10 cellular contexts compared by ENCODE assay signal in genomic region chr2:110675679-110676078, GRCh38. TPM values are rescaled to one million over a fixed set of nuclear protein-coding genes. Genes with fewer than 3 reads are reported as not detected.
DNase-seq lines count a peak whose midpoint lies in the region; ATAC-seq lines count a peak whose summit lies in the region.
"Had no signal": no experiment of that assay in that cellular context is flagged by ENCODE, and none has a peak within 500 bp of the region (broad histone marks: within the 10 kb centered on the region; RNA-seq: fewer than 3 reads in every experiment).

No MANE protein-coding gene starts in this region.

- peak overlapping the region; percentile 49 for H3K4ac ChIP-seq in trophoblast cell (ENCODE audit: low read depth, low read length)

- H3K36me3 ChIP-seq in trophoblast cell (ENCODE audit: control insufficient read depth in 1 of 2, insufficient read depth in 2 of 2, low read length in 2 of 2) = peaks cover 15 to 17% of the 10 kb centered on the region in 2 experiments

- H2BK5ac ChIP-seq in trophoblast cell (ENCODE audit: low read depth, low read length, poor library complexity) = no peak overlapping the region

- peaks cover 12% of the 10 kb centered on the region for H3K27me3 Mint-ChIP-seq in activated T-cell treated with anti-CD3 and anti-CD28 coated beads, Interleukin-2, amount 50 U/mL, for 72 hours (ENCODE audit: low read depth)
- peaks cover 7% of the 10 kb centered on the region for H3K27me3 Mint-ChIP-seq in activated naive CD8-positive, alpha-beta T cell treated with anti-CD3 and anti-CD28 coated beads, Interleukin-2, amount 50 U/mL, for 24 hours
- H3K27me3 Mint-ChIP-seq: T-cell had no signal

- no peak overlapping the region for H4K8ac ChIP-seq in trophoblast cell (ENCODE audit: low read depth, low read length)

- no peak overlapping the region for H3K27ac ChIP-seq in trophoblast cell (ENCODE audit: low read depth, low read length)

- ATAC-seq in activated T-cell treated with anti-CD3 and anti-CD28 coated beads, Interleukin-2, amount 50 U/mL, for 72 hours (replicated peaks in 1 of 2) = no peak
- peak; percentile 6 for ATAC-seq in HG03175 (IDR thresholded peaks at IDR 0.05; ENCODE audit: unreplicated experiment)
- ATAC-seq in activated naive CD8-positive, alpha-beta T cell treated with anti-CD3 and anti-CD28 coated beads, Interleukin-2, amount 50 U/mL, for 24 hours = no peak

- H3K9ac ChIP-seq in trophoblast cell (ENCODE audit: low read length) = no peak overlapping the region

- H4K12ac ChIP-seq in trophoblast cell (ENCODE audit: low read depth, low read length) = no peak overlapping the region

- no peak overlapping the region for H2BK12ac ChIP-seq in trophoblast cell (ENCODE audit: low read length)

- H2BK120ac ChIP-seq in trophoblast cell (ENCODE audit: insufficient read depth, low read length, poor library complexity) = no peak overlapping the region

- no peak overlapping the region for H3K18ac ChIP-seq in trophoblast cell (ENCODE audit: low read length)

- DNase-seq in activated T-cell treated with anti-CD3 and anti-CD28 coated beads, Interleukin-2, amount 50 U/mL, for 72 hours = no peak
- DNase-seq in activated T-cell treated with anti-CD3 and anti-CD28 coated beads, Interleukin-2, amount 50 U/mL, for 1 hour = no peak
- no peak for DNase-seq in activated naive CD8-positive, alpha-beta T cell treated with anti-CD3 and anti-CD28 coated beads, Interleukin-2, amount 50 U/mL, for 24 hours
- no peak for DNase-seq in trophoblast cell
- no peak for DNase-seq in NCI-H1417 (lab: John Stamatoyannopoulos, UW)
- no peak for DNase-seq in DMS 273 treated with DMSO at 0.1 percent for 48 hours (lab: John Stamatoyannopoulos, UW)
- no peak for DNase-seq in COR-L47 (lab: John Stamatoyannopoulos, UW)

- H2AK5ac ChIP-seq in trophoblast cell (ENCODE audit: low read length) = no peak overlapping the region

- H3K9me3 Mint-ChIP-seq in activated T-cell treated with anti-CD3 and anti-CD28 coated beads, Interleukin-2, amount 50 U/mL, for 72 hours = no peaks in the 10 kb centered on the region
- H3K9me3 Mint-ChIP-seq in activated naive CD8-positive, alpha-beta T cell treated with anti-CD3 and anti-CD28 coated beads, Interleukin-2, amount 50 U/mL, for 24 hours = no peaks in the 10 kb centered on the region
- H3K9me3 Mint-ChIP-seq: T-cell had no signal

- H3K4me1 ChIP-seq in trophoblast cell (ENCODE audit: control insufficient read depth in 1 of 2, insufficient read depth in 2 of 2, low read length in 2 of 2) = peaks cover 1 to 5% of the 10 kb centered on the region in 2 experiments

- peaks cover 2 to 34% of the 10 kb centered on the region in 2 donors for H3K36me3 Mint-ChIP-seq in activated T-cell treated with anti-CD3 and anti-CD28 coated beads, Interleukin-2, amount 50 U/mL, for 72 hours (ENCODE audit: insufficient read depth in 2 of 2)
- peaks cover 37% of the 10 kb centered on the region for H3K36me3 Mint-ChIP-seq in activated naive CD8-positive, alpha-beta T cell treated with anti-CD3 and anti-CD28 coated beads, Interleukin-2, amount 50 U/mL, for 24 hours (ENCODE audit: low read depth)
- H3K36me3 Mint-ChIP-seq: T-cell had no signal

- no peak overlapping the region for H3K4me3 ChIP-seq in trophoblast cell (ENCODE audit: low read depth, low read length)

- H3K14ac ChIP-seq in trophoblast cell (ENCODE audit: low read length) = no peak overlapping the region

- H3K9me3 ChIP-seq in trophoblast cell (ENCODE audit: insufficient read depth, low read depth, low read length) = no peaks in the 10 kb centered on the region

- H3K79me1 ChIP-seq in trophoblast cell (ENCODE audit: low read length) = peaks cover 3% of the 10 kb centered on the region

- no CpG with 5 or more reads among the region's 6 CpGs for WGBS in trophoblast cell (ENCODE audit: extremely low coverage, insufficient coverage, insufficient read length)

- peak overlapping the region; percentile 24 for H3K27ac Mint-ChIP-seq in activated T-cell treated with anti-CD3 and anti-CD28 coated beads, Interleukin-2, amount 50 U/mL, for 72 hours
- no peak overlapping the region for H3K27ac Mint-ChIP-seq in activated naive CD8-positive, alpha-beta T cell treated with anti-CD3 and anti-CD28 coated beads, Interleukin-2, amount 50 U/mL, for 24 hours

- no peak overlapping the region for H3K23ac ChIP-seq in trophoblast cell (ENCODE audit: low read length)

- H3K79me2 ChIP-seq in trophoblast cell (ENCODE audit: control insufficient read depth, insufficient read depth, low read length, poor library complexity) = peaks cover 3% of the 10 kb centered on the region

- H2AFZ ChIP-seq in trophoblast cell (ENCODE audit: insufficient read depth, low read length, poor library complexity) = no peak overlapping the region

- H4K91ac ChIP-seq in trophoblast cell (ENCODE audit: low read depth, low read length) = no peak overlapping the region

- peaks cover 47% of the 10 kb centered on the region for H3K4me1 Mint-ChIP-seq in activated T-cell treated with anti-CD3 and anti-CD28 coated beads, Interleukin-2, amount 50 U/mL, for 72 hours (ENCODE audit: low read depth)
- H3K4me1 Mint-ChIP-seq in activated naive CD8-positive, alpha-beta T cell treated with anti-CD3 and anti-CD28 coated beads, Interleukin-2, amount 50 U/mL, for 24 hours = peaks cover 37% of the 10 kb centered on the region

- H3K4me3 Mint-ChIP-seq in activated T-cell treated with anti-CD3 and anti-CD28 coated beads, Interleukin-2, amount 50 U/mL, for 72 hours = peak overlapping the region; percentile 64 to 88
- peak overlapping the region; percentile 97 for H3K4me3 Mint-ChIP-seq in activated naive CD8-positive, alpha-beta T cell treated with anti-CD3 and anti-CD28 coated beads, Interleukin-2, amount 50 U/mL, for 24 hours

- H3K27me3 ChIP-seq in trophoblast cell (ENCODE audit: insufficient read depth, low read length) = no peaks in the 10 kb centered on the region

- H3K4me2 ChIP-seq in trophoblast cell (ENCODE audit: low read length) = no peak overlapping the region

RNA-seq across cellular contexts. Expression of gene BUB1, which starts 2.2 kb away (rescaled TPM):
- total RNA-seq in activated T-cell treated with anti-CD3 and anti-CD28 coated beads, Interleukin-2, amount 50 U/mL, for 72 hours = 10 to 100 TPM; 76.9 to 80.8 TPM
- polyA plus RNA-seq in trophoblast cell (2013) = 33.7 and 37.0 TPM in 2 replicates

RNA-seq across cellular contexts. Expression of gene ACOXL, which starts 56.7 kb away (rescaled TPM):
- under 1 TPM; 0.19 to 0.44 TPM for total RNA-seq in activated T-cell treated with anti-CD3 and anti-CD28 coated beads, Interleukin-2, amount 50 U/mL, for 72 hours
- 0.08 and 0.14 TPM in 2 replicates for polyA plus RNA-seq in trophoblast cell (2013)
- polyA plus RNA-seq: AG04450 had no signal
